26 cellular contexts compared by ENCODE assay signal in the genomic region with DNA sequence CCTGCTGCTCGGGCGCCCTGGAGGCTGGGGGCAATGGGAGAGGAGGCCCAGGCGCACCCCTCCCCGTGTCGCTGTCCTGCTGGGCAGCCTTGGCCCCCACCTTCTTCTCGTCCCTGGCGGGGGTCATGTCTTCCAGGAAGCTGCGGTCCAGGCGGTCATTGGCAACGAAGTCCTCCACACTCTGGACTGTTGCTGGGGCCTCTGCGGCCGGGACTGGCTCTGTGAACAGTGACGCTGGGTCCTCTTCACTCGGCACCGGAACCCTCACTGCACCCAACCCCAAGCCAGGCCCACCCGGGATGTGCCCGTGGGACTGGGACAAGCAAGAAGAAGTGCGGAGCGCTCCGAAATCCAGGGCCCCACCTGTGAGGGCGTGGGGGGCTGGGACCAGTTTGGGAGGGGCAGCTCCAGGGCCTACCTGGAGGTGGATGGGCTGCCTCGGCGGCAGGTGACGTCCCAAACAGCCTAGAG.
"Had no signal": no experiment of that assay in that cellular context is flagged by ENCODE, and none has a peak within 500 bp of the region (broad histone marks: within the 10 kb centered on the region; RNA-seq: fewer than 3 reads in every experiment).

No MANE protein-coding gene starts in this region.

- H3K27ac ChIP-seq: left ventricle myocardium inferior, pancreas, prostate gland, skin epidermis, stomach, testis, thyroid gland, transverse colon, upper lobe of left lung had no signal

- DNase-seq: hypothalamus; immature natural killer cell; left ventricle myocardium inferior; midbrain; mucosa of descending colon; naive thymus-derived CD4-positive, alpha-beta T cell; nucleus accumbens; retina; stimulated activated CD4-positive, alpha-beta T cell treated with anti-CD3 and anti-CD28 coated beads, Interleukin-12 subunit alpha, Interleukin-12 subunit beta, amount 100 ng/mL, for 4 hours; stimulated activated CD4-positive, alpha-beta T cell treated with anti-CD3 and anti-CD28 coated beads, Interleukin-15, amount 100 ng/mL, for 24 hours; stimulated activated CD4-positive, alpha-beta T cell treated with anti-CD3 and anti-CD28 coated beads, Interleukin-2, amount 100 ng/mL, for 24 hours; stimulated activated CD4-positive, alpha-beta T cell treated with anti-CD3 and anti-CD28 coated beads, Interleukin-4, amount 100 ng/mL, for 1 hour; stimulated activated naive B cell treated with anti-CD40 and anti-IgM and Interleukin-4, amounts not matched to agents 10 μg/mL and 1 μg/mL and 100 μg/mL, for 72 hours; stimulated activated naive CD8-positive, alpha-beta T cell treated with anti-CD3 and anti-CD28 coated beads, Interleukin-15, Interleukin-2, amounts not matched to agents 100 U/mL and 50 U/mL, for 24 hours; stomach; testis; thyroid gland; transverse colon had no signal

- H3K4me3 Mint-ChIP-seq: immature natural killer cell; memory B cell; naive thymus-derived CD4-positive, alpha-beta T cell; natural killer cell treated with Interleukin-12 subunit alpha and Interleukin-12 subunit beta and Interleukin-15 and Interleukin-18, amount 100 ng/mL, for 72 hours; stimulated activated naive B cell treated with anti-CD40 and anti-IgM and Interleukin-4, amounts not matched to agents 10 μg/mL and 1 μg/mL and 100 μg/mL, for 72 hours had no signal

- H3K9me3 Mint-ChIP-seq: immature natural killer cell; memory B cell; natural killer cell treated with Interleukin-12 subunit alpha and Interleukin-12 subunit beta and Interleukin-15 and Interleukin-18, amount 100 ng/mL, for 72 hours had no signal

- ATAC-seq: mucosa of descending colon; naive thymus-derived CD4-positive, alpha-beta T cell; natural killer cell treated with Interleukin-12 subunit alpha and Interleukin-12 subunit beta and Interleukin-15 and Interleukin-18, amount 100 ng/mL, for 72 hours; pancreas; sciatic nerve; stimulated activated naive B cell treated with anti-CD40 and anti-IgM and Interleukin-4, amounts not matched to agents 10 μg/mL and 1 μg/mL and 100 μg/mL, for 72 hours; stimulated activated naive CD8-positive, alpha-beta T cell treated with anti-CD3 and anti-CD28 coated beads, Interleukin-15, Interleukin-2, amounts not matched to agents 100 U/mL and 50 U/mL, for 24 hours had no signal

- H3K36me3 Mint-ChIP-seq: immature natural killer cell; memory B cell; naive thymus-derived CD4-positive, alpha-beta T cell; natural killer cell treated with Interleukin-12 subunit alpha and Interleukin-12 subunit beta and Interleukin-15 and Interleukin-18, amount 100 ng/mL, for 72 hours had no signal

- H3K4me3 ChIP-seq: left ventricle myocardium inferior, mucosa of descending colon, pancreas, prostate gland, skin epidermis, stomach, testis, thyroid gland, transverse colon, upper lobe of left lung had no signal

- H3K36me3 ChIP-seq: left ventricle myocardium inferior, pancreas, prostate gland, stomach, thyroid gland, transverse colon, upper lobe of left lung had no signal

- H3K4me1 Mint-ChIP-seq: immature natural killer cell; memory B cell; naive thymus-derived CD4-positive, alpha-beta T cell; stimulated activated naive B cell treated with anti-CD40 and anti-IgM and Interleukin-4, amounts not matched to agents 10 μg/mL and 1 μg/mL and 100 μg/mL, for 72 hours had no signal

- H3K27ac Mint-ChIP-seq: immature natural killer cell; memory B cell; naive thymus-derived CD4-positive, alpha-beta T cell; natural killer cell treated with Interleukin-12 subunit alpha and Interleukin-12 subunit beta and Interleukin-15 and Interleukin-18, amount 100 ng/mL, for 72 hours; stimulated activated naive B cell treated with anti-CD40 and anti-IgM and Interleukin-4, amounts not matched to agents 10 μg/mL and 1 μg/mL and 100 μg/mL, for 72 hours had no signal

- FAIRE-seq: islet of Langerhans, pancreas had no signal

- H3K27me3 ChIP-seq: pancreas, testis, thyroid gland, transverse colon, upper lobe of left lung had no signal

- H3K4me1 ChIP-seq: left ventricle myocardium inferior, pancreas, prostate gland, stomach, testis, thyroid gland, transverse colon, upper lobe of left lung had no signal

- H3K9me3 ChIP-seq: left ventricle myocardium inferior, mucosa of descending colon, pancreas, prostate gland, stomach, testis, thyroid gland, transverse colon, upper lobe of left lung had no signal
